25 cellular contexts compared by ENCODE assay signal in the genomic region with DNA sequence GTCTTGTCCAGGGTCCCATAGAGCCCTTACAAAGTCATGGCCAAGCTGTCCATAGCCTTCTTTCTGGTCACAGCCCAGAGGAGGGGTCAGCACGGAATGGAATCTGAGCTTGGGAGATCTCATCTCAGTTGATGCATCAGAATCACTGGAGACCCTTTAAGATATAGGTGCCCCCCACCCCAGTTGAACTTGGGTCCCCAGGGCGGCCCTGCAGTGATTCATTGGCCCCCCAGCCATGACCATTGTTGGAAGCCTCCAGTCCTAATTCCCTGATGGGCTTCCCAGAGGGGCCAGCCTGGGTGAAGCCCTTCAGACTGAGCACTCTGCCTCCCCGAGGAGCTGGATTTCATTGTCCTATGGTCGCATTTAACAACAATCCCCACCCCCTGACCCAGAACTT. TPM values are rescaled to one million over a fixed set of nuclear protein-coding genes. Genes with fewer than 3 reads are reported as not detected.
"Had no signal": no experiment of that assay in that cellular context is flagged by ENCODE, and none has a peak within 500 bp of the region (broad histone marks: within the 10 kb centered on the region; RNA-seq: fewer than 3 reads in every experiment).

No MANE protein-coding gene starts in this region.

- DNase-seq: activated CD4-positive, alpha-beta T cell treated with anti-CD3 and anti-CD28 coated beads for 4 hours; activated CD8-positive, alpha-beta T cell treated with anti-CD3 and anti-CD28 coated beads for 36 hours; activated gamma-delta T cell; activated naive CD4-positive, alpha-beta T cell treated with anti-CD3 and anti-CD28 coated beads, Interleukin-2, amount 10 ng/mL, durations not matched to agents 7 days and 5 days; activated naive CD8-positive, alpha-beta T cell treated with anti-CD3 and anti-CD28 coated beads for 36 hours; MG63; MV-4-11; NCI-H1092 treated with DMSO at 0.1 percent for 48 hours; NCI-H1436; NCI-H1694 treated with DMSO at 0.1 percent for 48 hours; NCI-H2029 treated with DMSO at 0.1 percent for 48 hours; NCI-H345; NCI-H510A; NCI-H526 treated with DMSO at 0.1 percent for 48 hours; NCI-H82; NK-92 treated with Interleukin-12 subunit alpha and Interleukin-12 subunit beta, amount 100 ng/mL, for 24 hours; OCI-M1; SHP77 had no signal

- H3K36me3 ChIP-seq: MG63 had no signal

- H3K9me3 ChIP-seq: MG63 had no signal

- H3K4me1 Mint-ChIP-seq: activated naive CD4-positive, alpha-beta T cell treated with anti-CD3 and anti-CD28 coated beads, Interleukin-2, amount 10 ng/mL, durations not matched to agents 7 days and 5 days; activated naive CD8-positive, alpha-beta T cell treated with anti-CD3 and anti-CD28 coated beads for 36 hours; brain had no signal

- H3K4me3 Mint-ChIP-seq: activated CD8-positive, alpha-beta T cell treated with anti-CD3 and anti-CD28 coated beads for 36 hours; activated naive CD4-positive, alpha-beta T cell treated with anti-CD3 and anti-CD28 coated beads, Interleukin-2, amount 10 ng/mL, durations not matched to agents 7 days and 5 days; activated naive CD8-positive, alpha-beta T cell treated with anti-CD3 and anti-CD28 coated beads for 36 hours; activated T-cell treated with anti-CD3 and anti-CD28 coated beads, Interleukin-2, amount 50 U/mL, for 24 hours; activated T-helper 1 cell treated with anti-CD3 and anti-CD28 coated beads, Interleukin-12 subunit alpha, Interleukin-12 subunit beta, Interleukin-2, Interleukin-4 antibody, amounts not matched to agents 30 ng/mL and 10 ng/mL and 1 ng/mL, durations not matched to agents 14 hours and 24 hours and 36 hours; brain; T-helper 1 cell treated with Interleukin-12 subunit alpha and Interleukin-12 subunit beta and Interleukin-4 antibody, amounts not matched to agents 30 μg/mL and 1 μg/mL, for 36 hours had no signal

- H3K36me3 Mint-ChIP-seq: activated naive CD4-positive, alpha-beta T cell treated with anti-CD3 and anti-CD28 coated beads, Interleukin-2, amount 10 ng/mL, durations not matched to agents 7 days and 5 days; activated naive CD8-positive, alpha-beta T cell treated with anti-CD3 and anti-CD28 coated beads for 36 hours; brain had no signal

- H3K27ac Mint-ChIP-seq: activated CD8-positive, alpha-beta T cell treated with anti-CD3 and anti-CD28 coated beads for 36 hours; activated naive CD4-positive, alpha-beta T cell treated with anti-CD3 and anti-CD28 coated beads, Interleukin-2, amount 10 ng/mL, durations not matched to agents 7 days and 5 days; activated naive CD8-positive, alpha-beta T cell treated with anti-CD3 and anti-CD28 coated beads for 36 hours; activated T-cell treated with anti-CD3 and anti-CD28 coated beads, Interleukin-2, amount 50 U/mL, for 24 hours; activated T-helper 1 cell treated with anti-CD3 and anti-CD28 coated beads, Interleukin-12 subunit alpha, Interleukin-12 subunit beta, Interleukin-2, Interleukin-4 antibody, amounts not matched to agents 30 ng/mL and 10 ng/mL and 1 ng/mL, durations not matched to agents 14 hours and 24 hours and 36 hours; T-helper 1 cell treated with Interleukin-12 subunit alpha and Interleukin-12 subunit beta and Interleukin-4 antibody, amounts not matched to agents 30 μg/mL and 1 μg/mL, for 36 hours had no signal

- ATAC-seq: activated CD4-positive, CD25-positive, alpha-beta regulatory T cell treated with anti-CD3 and anti-CD28 coated beads, Interleukin-2, amount 50 U/mL, for 24 hours; activated CD8-positive, alpha-beta T cell treated with anti-CD3 and anti-CD28 coated beads for 36 hours had no signal

- H3K9me3 Mint-ChIP-seq: activated CD8-positive, alpha-beta T cell treated with anti-CD3 and anti-CD28 coated beads for 36 hours; activated naive CD4-positive, alpha-beta T cell treated with anti-CD3 and anti-CD28 coated beads, Interleukin-2, amount 10 ng/mL, durations not matched to agents 7 days and 5 days; activated naive CD8-positive, alpha-beta T cell treated with anti-CD3 and anti-CD28 coated beads for 36 hours; activated T-cell treated with anti-CD3 and anti-CD28 coated beads, Interleukin-2, amount 50 U/mL, for 24 hours; activated T-helper 1 cell treated with anti-CD3 and anti-CD28 coated beads, Interleukin-12 subunit alpha, Interleukin-12 subunit beta, Interleukin-2, Interleukin-4 antibody, amounts not matched to agents 30 ng/mL and 10 ng/mL and 1 ng/mL, durations not matched to agents 14 hours and 24 hours and 36 hours; T-helper 1 cell treated with Interleukin-12 subunit alpha and Interleukin-12 subunit beta and Interleukin-4 antibody, amounts not matched to agents 30 μg/mL and 1 μg/mL, for 36 hours had no signal

- H3K4me3 ChIP-seq: MG63 had no signal

RNA-seq across cellular contexts. Expression of a gene that starts 32.7 kb away (rescaled TPM):
- total RNA-seq: activated CD8-positive, alpha-beta T cell treated with anti-CD3 and anti-CD28 coated beads for 36 hours; activated naive CD8-positive, alpha-beta T cell treated with anti-CD3 and anti-CD28 coated beads for 36 hours; activated T-helper 1 cell treated with anti-CD3 and anti-CD28 coated beads, Interleukin-12 subunit alpha, Interleukin-12 subunit beta, Interleukin-2, Interleukin-4 antibody, amounts not matched to agents 30 ng/mL and 10 ng/mL and 1 ng/mL, durations not matched to agents 14 hours and 24 hours and 36 hours; astrocyte; SK-MEL-5 had no signal
